ENCODE assay signal across 29 cellular contexts in genomic region chr18:25175558-25175957, GRCh38.
"Had no signal": no experiment of that assay in that cellular context is flagged by ENCODE, and none has a peak within 500 bp of the region (broad histone marks: within the 10 kb centered on the region; RNA-seq: fewer than 3 reads in every experiment).

No MANE protein-coding gene starts in this region.

- H3K36me3 ChIP-seq: adrenal gland, ascending aorta, brain microvascular endothelial cell, breast epithelium, cardiac muscle cell had no signal

- DNase-seq: activated effector memory CD4-positive, alpha-beta T cell treated with anti-CD3 and anti-CD28 coated beads, Interleukin-2, amount 50 U/mL, for 16 hours; activated effector memory CD4-positive, alpha-beta T cell treated with Interleukin-2 at 50 U/mL for 16 hours; activated gamma-delta T cell; activated gamma-delta T cell treated with Interleukin-2 at 50 U/mL for 16 hours; activated naive CD4-positive, alpha-beta T cell; activated naive CD4-positive, alpha-beta T cell treated with anti-CD3 and anti-CD28 coated beads for 36 hours; activated naive CD4-positive, alpha-beta T cell treated with anti-CD3 and anti-CD28 coated beads, Interleukin-2, amount 10 ng/mL, durations not matched to agents 7 days and 5 days; activated naive CD4-positive, alpha-beta T cell treated with anti-CD3 and anti-CD28 coated beads, Interleukin-2, amount 50 U/mL, for 16 hours; activated naive CD4-positive, alpha-beta T cell treated with Interleukin-2 at 50 U/mL for 16 hours; activated naive CD8-positive, alpha-beta T cell treated with anti-CD3 and anti-CD28 coated beads for 36 hours; activated naive CD8-positive, alpha-beta T cell treated with anti-CD3 and anti-CD28 coated beads, Interleukin-2, amount 10 ng/mL, durations not matched to agents 7 days and 5 days; activated naive CD8-positive, alpha-beta T cell treated with anti-CD3 and anti-CD28 coated beads, Interleukin-2, amount 50 U/mL, for 24 hours; activated T-cell treated with anti-CD3 and anti-CD28 coated beads, Interleukin-2, amount 50 U/mL, for 24 hours; activated T-cell treated with anti-CD3 and anti-CD28 coated beads, Interleukin-2, amount 50 U/mL, for 4 hours; activated T-cell treated with anti-CD3 and anti-CD28 coated beads, Interleukin-2, amount 50 U/mL, for 48 hours; activated T-cell treated with anti-CD3 and anti-CD28 coated beads, Interleukin-2, amount 50 U/mL, for 72 hours; adrenal gland; amniotic stem cell; amygdala; anterior cingulate cortex; aorta; body of pancreas; brain microvascular endothelial cell; caudate nucleus; central memory CD4-positive, alpha-beta T cell; cerebellar nuclear complex had no signal

- H3K4me1 ChIP-seq: adrenal gland, ascending aorta, body of pancreas, breast epithelium had no signal

- H3K27ac ChIP-seq: adrenal gland, ascending aorta, body of pancreas, brain microvascular endothelial cell, breast epithelium, cardiac muscle cell had no signal

- H3K4me3 ChIP-seq: adrenal gland, ascending aorta, body of pancreas, breast epithelium, cardiac muscle cell had no signal

- H3K9me3 ChIP-seq: adrenal gland, ascending aorta, body of pancreas, breast epithelium had no signal
